ENCODE assay signal across 9 cellular contexts in the genomic region with DNA sequence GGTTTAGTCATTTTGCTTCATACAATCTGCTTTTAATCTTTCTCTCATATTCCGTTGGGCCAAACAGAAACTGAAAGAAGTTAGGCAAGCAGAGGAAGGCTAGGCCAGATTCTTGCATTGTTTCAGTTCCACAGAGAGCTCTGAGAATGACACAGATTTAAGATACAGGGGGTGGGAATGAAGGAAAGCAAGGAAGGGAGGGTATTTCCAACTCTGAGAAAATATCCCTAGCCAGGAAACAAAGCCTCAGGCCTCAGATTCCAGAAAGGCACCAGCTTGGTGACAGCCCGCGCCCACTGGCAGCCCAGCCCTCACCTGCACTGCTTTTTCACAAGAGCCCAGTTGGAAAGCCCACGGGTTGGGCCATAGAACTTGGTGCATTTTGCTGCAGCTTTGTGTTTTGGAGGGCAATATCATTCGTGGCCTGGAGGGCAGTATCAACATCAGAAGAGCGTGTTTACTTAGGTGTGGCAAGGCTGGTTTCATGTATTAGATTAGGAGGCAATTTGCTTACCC.
DNase-seq lines count a peak whose midpoint lies in the region; ATAC-seq, FAIRE-seq and TF ChIP-seq lines count a peak whose summit lies in the region.
"Had no signal": no experiment of that assay in that cellular context is flagged by ENCODE, and none has a peak within 500 bp of the region (broad histone marks: within the 10 kb centered on the region; RNA-seq: fewer than 3 reads in every experiment).

No MANE protein-coding gene starts in this region.

- peak overlapping the region; percentile 59 to 82 (median 74) for H3K27ac ChIP-seq in spleen
- H3K27ac ChIP-seq: C4-2B had no signal

- ATAC-seq in activated CD4-positive, CD25-positive, alpha-beta regulatory T cell treated with anti-CD3 and anti-CD28 coated beads, Interleukin-2, amount 50 U/mL, for 24 hours, result peak; percentile 32 to 35
- ATAC-seq in HG02623 (IDR thresholded peaks at IDR 0.05; ENCODE audit: unreplicated experiment), result peak; percentile 79

- peaks cover 0 to 36% (median 17%) of the 10 kb centered on the region in 6 donors for H3K4me1 ChIP-seq in spleen

- FAIRE-seq in RCC 7860 (lab: Jason Lieb, UNC), result no peak

- no peaks in the 10 kb centered on the region for H3K36me3 ChIP-seq in spleen

- 50 to 62% (median 53%) methylated on average over 6 of the region's 6 CpGs for WGBS in spleen, 5 donors

- no peak for TF ChIP-seq CTCF in spleen (IDR thresholded peaks at IDR 0.05 in 8 of 11, conservative IDR thresholded peaks at IDR 0.05 in 3 of 11)

- TF ChIP-seq POLR2A in spleen (IDR thresholded peaks at IDR 0.05), result no peak

- intact Hi-C loops in spleen (cut with DNase I; ENCODE audit: low total_unique reads), result loop anchor here (10.0 kb wide), 1 partner anchor 58 kb away; no protein-coding TSS in a partner anchor

- H3K27me3 ChIP-seq in spleen (replicated peaks in 1 of 7), result no peaks in the 10 kb centered on the region

- H3K4me3 ChIP-seq in spleen, result peak overlapping the region in 2 of 8 donors; percentile 1 to 40

- H3K9me3 ChIP-seq in spleen, result no peaks in the 10 kb centered on the region

- no peak for DNase-seq in activated CD4-positive, CD25-positive, alpha-beta regulatory T cell treated with anti-CD3 and anti-CD28 coated beads, Interleukin-2, amount 50 U/mL, for 72 hours
- DNase-seq in RCC 7860 (ENCODE audit: low spot score), result peak; percentile 39
- DNase-seq in fibroblast of the conjunctiva (ENCODE audit: low read depth), result peak; percentile 37
- DNase-seq in spleen, result no peak
- no peak for DNase-seq in stimulated activated CD8-positive, alpha-beta memory T cell treated with anti-CD3 and anti-CD28 coated beads, Interleukin-4, amount 100 ng/mL, for 48 hours
- DNase-seq in NCI-H2227 (lab: John Stamatoyannopoulos, UW; ENCODE audit: unreplicated experiment), result no peak

Comparison
In these comparisons a context has a peak if more than half of its experiments do, and no peak if none do; other contexts are left out.
1. DNase-seq: peak in RCC 7860 (single experiment) and fibroblast of the conjunctiva (single experiment); none in activated CD4-positive, CD25-positive, alpha-beta regulatory T cell treated with anti-CD3 and anti-CD28 coated beads, Interleukin-2, amount 50 U/mL, for 72 hours (single experiment), spleen (single experiment), stimulated activated CD8-positive, alpha-beta memory T cell treated with anti-CD3 and anti-CD28 coated beads, Interleukin-4, amount 100 ng/mL, for 48 hours (single experiment) and NCI-H2227 (single experiment).